21 cellular contexts compared by ENCODE assay signal in genomic region chr5:114695292-114695904, GRCh38.
"Had no signal": no experiment of that assay in that cellular context is flagged by ENCODE, and none has a peak within 500 bp of the region (broad histone marks: within the 10 kb centered on the region; RNA-seq: fewer than 3 reads in every experiment).

No MANE protein-coding gene starts in this region.

- ATAC-seq: K562, SK-N-SH treated with all-trans-retinoic acid at 6 μM for 48 hours had no signal

- H3K27ac Mint-ChIP-seq: IgD-negative memory B cell had no signal

- H3K27me3 Mint-ChIP-seq: IgD-negative memory B cell had no signal

- DNase-seq: Kasumi-1, MM.1S, NCI-H1092 treated with DMSO at 0.1 percent for 48 hours, NCI-H1436, NCI-H187, NCI-H2029, NCI-H2081 treated with DMSO at 0.1 percent for 48 hours, NCI-H2171, NCI-H226, NCI-H446, NCI-H510A, NCI-H524 treated with DMSO at 0.1 percent for 48 hours, NCI-H69, NCI-H774, RPMI8226, SHP77 had no signal

- H3K4me1 Mint-ChIP-seq: IgD-negative memory B cell had no signal

- H3K36me3 Mint-ChIP-seq: IgD-negative memory B cell had no signal

- H3K27ac ChIP-seq: HL-60, KMS-11 had no signal

- H3K4me3 Mint-ChIP-seq: IgD-negative memory B cell had no signal

- H3K4me3 ChIP-seq: K562 had no signal
